1 cellular context compared by ENCODE assay signal in the genomic region with DNA sequence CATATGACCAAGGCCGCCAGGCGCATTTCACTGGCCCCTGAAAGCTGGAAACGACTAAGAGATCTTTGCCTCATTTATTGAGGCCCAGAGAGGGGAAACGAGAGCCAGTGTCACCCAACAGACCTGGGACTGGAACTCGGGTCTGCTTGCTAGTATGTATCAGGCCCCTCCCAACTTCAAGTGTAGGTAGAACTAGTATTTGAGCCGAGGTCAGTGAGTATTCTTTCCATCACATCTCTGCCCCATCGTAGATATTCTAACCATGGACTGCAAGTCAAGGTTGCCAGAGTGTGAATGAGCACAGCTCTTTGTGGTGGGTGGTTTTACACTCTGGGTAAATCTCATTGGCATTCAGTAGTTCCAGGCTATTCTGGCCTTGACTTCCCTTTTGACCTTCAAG.
TF ChIP-seq lines count a peak whose summit lies in the region.

No MANE protein-coding gene starts in this region.

TF ChIP-seq in SK-N-SH, 30 proteins besides CTCF, POLR2A, EP300 and RAD21:
- TF ChIP-seq RFX5 (IDR thresholded peaks at IDR 0.05; ENCODE audit: low read length) (no peak), NRF1 (IDR thresholded peaks at IDR 0.05; ENCODE audit: low read depth, low read length) (no peak), JUND (IDR thresholded peaks at IDR 0.05) (no peak), FOXJ3 (CRISPR knock-in tag; IDR thresholded peaks at IDR 0.05) (no peak), YY1 (IDR thresholded peaks at IDR 0.05; ENCODE audit: low read depth) (no peak), MXI1 (IDR thresholded peaks at IDR 0.05; ENCODE audit: low read depth, low read length) (no peak), SIN3A (IDR thresholded peaks at IDR 0.05; ENCODE audit: borderline replicate concordance, low read depth, low read length) (no peak), FOXM1 (IDR thresholded peaks at IDR 0.05; ENCODE audit: low read depth) (no peak)
- TF ChIP-seq, protein P1, sequence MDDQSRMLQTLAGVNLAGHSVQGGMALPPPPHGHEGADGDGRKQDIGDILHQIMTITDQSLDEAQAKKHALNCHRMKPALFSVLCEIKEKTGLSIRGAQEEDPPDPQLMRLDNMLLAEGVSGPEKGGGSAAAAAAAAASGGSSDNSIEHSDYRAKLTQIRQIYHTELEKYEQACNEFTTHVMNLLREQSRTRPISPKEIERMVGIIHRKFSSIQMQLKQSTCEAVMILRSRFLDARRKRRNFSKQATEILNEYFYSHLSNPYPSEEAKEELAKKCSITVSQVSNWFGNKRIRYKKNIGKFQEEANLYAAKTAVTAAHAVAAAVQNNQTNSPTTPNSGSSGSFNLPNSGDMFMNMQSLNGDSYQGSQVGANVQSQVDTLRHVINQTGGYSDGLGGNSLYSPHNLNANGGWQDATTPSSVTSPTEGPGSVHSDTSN (IDR thresholded peaks at IDR 0.05): no peak
- TF ChIP-seq, protein P2, sequence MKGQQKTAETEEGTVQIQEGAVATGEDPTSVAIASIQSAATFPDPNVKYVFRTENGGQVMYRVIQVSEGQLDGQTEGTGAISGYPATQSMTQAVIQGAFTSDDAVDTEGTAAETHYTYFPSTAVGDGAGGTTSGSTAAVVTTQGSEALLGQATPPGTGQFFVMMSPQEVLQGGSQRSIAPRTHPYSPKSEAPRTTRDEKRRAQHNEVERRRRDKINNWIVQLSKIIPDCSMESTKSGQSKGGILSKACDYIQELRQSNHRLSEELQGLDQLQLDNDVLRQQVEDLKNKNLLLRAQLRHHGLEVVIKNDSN (IDR thresholded peaks at IDR 0.05; ENCODE audit: borderline replicate concordance, low read depth): no peak
- TF ChIP-seq, protein P3, sequence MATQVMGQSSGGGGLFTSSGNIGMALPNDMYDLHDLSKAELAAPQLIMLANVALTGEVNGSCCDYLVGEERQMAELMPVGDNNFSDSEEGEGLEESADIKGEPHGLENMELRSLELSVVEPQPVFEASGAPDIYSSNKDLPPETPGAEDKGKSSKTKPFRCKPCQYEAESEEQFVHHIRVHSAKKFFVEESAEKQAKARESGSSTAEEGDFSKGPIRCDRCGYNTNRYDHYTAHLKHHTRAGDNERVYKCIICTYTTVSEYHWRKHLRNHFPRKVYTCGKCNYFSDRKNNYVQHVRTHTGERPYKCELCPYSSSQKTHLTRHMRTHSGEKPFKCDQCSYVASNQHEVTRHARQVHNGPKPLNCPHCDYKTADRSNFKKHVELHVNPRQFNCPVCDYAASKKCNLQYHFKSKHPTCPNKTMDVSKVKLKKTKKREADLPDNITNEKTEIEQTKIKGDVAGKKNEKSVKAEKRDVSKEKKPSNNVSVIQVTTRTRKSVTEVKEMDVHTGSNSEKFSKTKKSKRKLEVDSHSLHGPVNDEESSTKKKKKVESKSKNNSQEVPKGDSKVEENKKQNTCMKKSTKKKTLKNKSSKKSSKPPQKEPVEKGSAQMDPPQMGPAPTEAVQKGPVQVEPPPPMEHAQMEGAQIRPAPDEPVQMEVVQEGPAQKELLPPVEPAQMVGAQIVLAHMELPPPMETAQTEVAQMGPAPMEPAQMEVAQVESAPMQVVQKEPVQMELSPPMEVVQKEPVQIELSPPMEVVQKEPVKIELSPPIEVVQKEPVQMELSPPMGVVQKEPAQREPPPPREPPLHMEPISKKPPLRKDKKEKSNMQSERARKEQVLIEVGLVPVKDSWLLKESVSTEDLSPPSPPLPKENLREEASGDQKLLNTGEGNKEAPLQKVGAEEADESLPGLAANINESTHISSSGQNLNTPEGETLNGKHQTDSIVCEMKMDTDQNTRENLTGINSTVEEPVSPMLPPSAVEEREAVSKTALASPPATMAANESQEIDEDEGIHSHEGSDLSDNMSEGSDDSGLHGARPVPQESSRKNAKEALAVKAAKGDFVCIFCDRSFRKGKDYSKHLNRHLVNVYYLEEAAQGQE (IDR thresholded peaks at IDR 0.05; ENCODE audit: low read depth, low read length): no peak
- TF ChIP-seq, protein P4, sequence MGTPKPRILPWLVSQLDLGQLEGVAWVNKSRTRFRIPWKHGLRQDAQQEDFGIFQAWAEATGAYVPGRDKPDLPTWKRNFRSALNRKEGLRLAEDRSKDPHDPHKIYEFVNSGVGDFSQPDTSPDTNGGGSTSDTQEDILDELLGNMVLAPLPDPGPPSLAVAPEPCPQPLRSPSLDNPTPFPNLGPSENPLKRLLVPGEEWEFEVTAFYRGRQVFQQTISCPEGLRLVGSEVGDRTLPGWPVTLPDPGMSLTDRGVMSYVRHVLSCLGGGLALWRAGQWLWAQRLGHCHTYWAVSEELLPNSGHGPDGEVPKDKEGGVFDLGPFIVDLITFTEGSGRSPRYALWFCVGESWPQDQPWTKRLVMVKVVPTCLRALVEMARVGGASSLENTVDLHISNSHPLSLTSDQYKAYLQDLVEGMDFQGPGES (IDR thresholded peaks at IDR 0.05; ENCODE audit: low read depth, low read length): no peak
